ENCODE assay signal across 8 cellular contexts in the genomic region with DNA sequence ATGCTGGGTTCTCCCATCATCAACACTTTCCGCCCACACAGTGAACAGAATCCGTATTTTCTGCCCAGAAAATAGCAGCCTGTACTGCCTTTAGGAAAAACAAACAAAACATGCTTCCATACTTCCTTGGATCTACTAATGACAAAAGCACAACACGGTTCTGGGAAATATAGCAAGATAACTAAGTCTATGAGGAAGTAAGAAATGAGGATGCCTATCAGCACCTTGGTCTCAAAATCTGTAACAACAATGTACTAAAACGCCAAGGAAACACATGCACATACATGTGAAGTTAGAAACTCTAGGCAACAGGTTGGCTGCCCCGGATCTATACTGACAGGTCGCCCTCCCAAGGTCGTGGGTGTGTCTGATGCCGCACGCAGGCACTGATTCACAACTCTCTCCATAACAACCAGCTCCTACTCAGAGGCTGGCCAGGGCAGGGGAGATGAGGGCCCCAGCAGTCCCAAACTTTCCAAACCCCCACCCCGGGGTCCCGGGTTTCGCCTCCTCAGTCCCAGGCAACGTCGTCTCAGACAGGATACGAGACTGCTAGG. TPM values are rescaled to one million over a fixed set of nuclear protein-coding genes. Genes with fewer than 3 reads are reported as not detected.
DNase-seq lines count a peak whose midpoint lies in the region; ATAC-seq and TF ChIP-seq lines count a peak whose summit lies in the region.

No MANE protein-coding gene starts in this region.

- no peaks in the 10 kb centered on the region for H3K36me3 ChIP-seq in hepatocyte (replicated peaks; ENCODE audit: insufficient read depth, low read depth)

- H2AFZ ChIP-seq in hepatocyte, result peak overlapping the region; percentile 98

- H3K4me3 ChIP-seq in AG10803 (ENCODE audit: low read length) (peak overlapping the region; percentile 97), hepatocyte (peak overlapping the region; percentile 94), skeletal muscle cell (ENCODE audit: low read depth, low read length) (peak overlapping the region; percentile 75)

- DNase-seq in AG10803 (ENCODE audit: low read depth) (peak; percentile 48), T follicular helper cell (ENCODE audit: low read depth) (peak; percentile 58), amniotic epithelial cell (ENCODE audit: low read depth) (peak; percentile 40), hepatocyte (ENCODE audit: low spot score) (peak; percentile 77), skeletal muscle cell (ENCODE audit: low read depth) (peak; percentile 13), GDM1 (lab: John Stamatoyannopoulos, UW) (no peak)

- H3K4me1 ChIP-seq in hepatocyte (ENCODE audit: insufficient read depth), result peaks cover 11% of the 10 kb centered on the region

- peak overlapping the region; percentile 80 for H3K4me2 ChIP-seq in hepatocyte

- no peaks in the 10 kb centered on the region for H4K20me1 ChIP-seq in hepatocyte (ENCODE audit: insufficient read depth, poor library complexity, severe bottlenecking)

- peak; percentile 25 for ATAC-seq in GM19438 (IDR thresholded peaks at IDR 0.05; ENCODE audit: low read depth, unreplicated experiment)
- peak; percentile 16 for ATAC-seq in HG03558 (IDR thresholded peaks at IDR 0.05; ENCODE audit: extremely low read depth, unreplicated experiment)

- H3K9me3 ChIP-seq in hepatocyte (ENCODE audit: low read depth), result no peaks in the 10 kb centered on the region

- 7% methylated on average over 15 of the region's 15 CpGs for WGBS in hepatocyte (ENCODE audit: low lambda C conversion rate, missing lambda C conversion rate)

- H3K27me3 ChIP-seq in hepatocyte, result no peaks in the 10 kb centered on the region

- peak overlapping the region; percentile 98 for H3K27ac ChIP-seq in hepatocyte

- TF ChIP-seq CTCF in AG10803 (conservative IDR thresholded peaks at IDR 0.05; ENCODE audit: low read length), result no peak
- no peak for TF ChIP-seq CTCF in hepatocyte (IDR thresholded peaks at IDR 0.05; ENCODE audit: poor library complexity)

- peaks cover 56% of the 10 kb centered on the region for H3K79me2 ChIP-seq in hepatocyte

- H3K9me2 ChIP-seq in hepatocyte (replicated peaks; ENCODE audit: insufficient read depth), result no peaks in the 10 kb centered on the region

RNA-seq across cellular contexts. Expression of gene BTBD9, which starts 0.7 kb away (rescaled TPM):
- 17.0 and 27.1 TPM in 2 replicates for total RNA-seq in hepatocyte
- 11.3 and 13.0 TPM in 2 replicates for polyA plus RNA-seq in hepatocyte
